Comparison of ENCODE assay signal across 18 cellular contexts in genomic region chr16:69243479-69243878, GRCh38. TPM values are rescaled to one million over a fixed set of nuclear protein-coding genes. Genes with fewer than 3 reads are reported as not detected.
DNase-seq lines count a peak whose midpoint lies in the region; ATAC-seq and TF ChIP-seq lines count a peak whose summit lies in the region.
"Had no signal": no experiment of that assay in that cellular context is flagged by ENCODE, and none has a peak within 500 bp of the region (broad histone marks: within the 10 kb centered on the region; RNA-seq: fewer than 3 reads in every experiment).

No MANE protein-coding gene starts in this region.

- ATAC-seq in SK-N-SH treated with all-trans-retinoic acid at 6 μM for 48 hours = peak; percentile 95
- ATAC-seq: activated CD8-positive, alpha-beta T cell treated with anti-CD3 and anti-CD28 coated beads, Interleukin-2, amount 10 ng/mL, durations not matched to agents 7 days and 5 days; psoas muscle had no signal

- H3K9me3 ChIP-seq in ovary = no peaks in the 10 kb centered on the region
- H3K9me3 ChIP-seq: psoas muscle, stomach had no signal

- intact Hi-C loops in ovary (cut with DNase I) = no loop called here

- TF ChIP-seq CTCF in ovary (IDR thresholded peaks at IDR 0.05) = no peak

- H3K36me3 ChIP-seq in ovary = no peaks in the 10 kb centered on the region

- no peak overlapping the region for H3K27ac ChIP-seq in ovary
- H3K27ac ChIP-seq: C4-2B, coronary artery, psoas muscle, stomach had no signal

- H3K4me3 ChIP-seq in ovary = no peak overlapping the region
- H3K4me3 ChIP-seq: coronary artery, psoas muscle, stomach had no signal

- no peaks in the 10 kb centered on the region for H3K27me3 ChIP-seq in ovary
- H3K27me3 ChIP-seq: stomach had no signal

- in situ Hi-C loops in KBM-7 (cut with MboI; ENCODE audit: low pct_unique_long_range_greater_than_20kb, low sequenced_read_pairs) = no loop called here

- peaks cover 6% of the 10 kb centered on the region for H3K4me1 ChIP-seq in ovary (ENCODE audit: insufficient read depth)

- TF ChIP-seq POLR2A in ovary (IDR thresholded peaks at IDR 0.05) = no peak

- TF ChIP-seq EP300 in ovary (IDR thresholded peaks at IDR 0.05) = no peak

- 50 to 60% (median 57%) methylated on average over 2 of the region's 2 CpGs for WGBS in ovary, 3 donors

- DNase-seq in GM03348 (ENCODE audit: low spot score) (peak; percentile 37), fibroblast of peridontal ligament (ENCODE audit: extremely low read depth) (peak; percentile 92), smooth muscle cell of the brain vasculature (ENCODE audit: low read depth, low spot score) (peak; percentile 65), ovary (no peak), Kasumi-1 (lab: John Stamatoyannopoulos, UW) (no peak), KBM-7 (no peak)
- DNase-seq: activated CD8-positive, alpha-beta T cell treated with anti-CD3 and anti-CD28 coated beads, Interleukin-2, amount 10 ng/mL, durations not matched to agents 7 days and 5 days; DND-41; GOT3; hypothalamus; NCI-H2081; NCI-H82; psoas muscle; stimulated activated CD4-positive, alpha-beta T cell treated with anti-CD3 and anti-CD28 coated beads, Interleukin-15, amount 100 ng/mL, for 24 hours; stomach had no signal

TF ChIP-seq in SK-N-SH treated with all-trans-retinoic acid at 6 μM for 48 hours, 23 proteins besides CTCF, POLR2A, EP300 and RAD21:
- TF ChIP-seq TCF4 (CRISPR knock-in tag; IDR thresholded peaks at IDR 0.05; ENCODE audit: borderline replicate concordance) (no peak), CREB5 (CRISPR knock-in tag; IDR thresholded peaks at IDR 0.05; ENCODE audit: low read depth) (no peak), ZNF565 (CRISPR knock-in tag; conservative IDR thresholded peaks at IDR 0.05; ENCODE audit: low read depth) (no peak), ISL1 (CRISPR knock-in tag; IDR thresholded peaks at IDR 0.05) (no peak), OSR1 (CRISPR knock-in tag; IDR thresholded peaks at IDR 0.05) (no peak), CSRNP3 (CRISPR knock-in tag; IDR thresholded peaks at IDR 0.05) (no peak), TOX (CRISPR knock-in tag; IDR thresholded peaks at IDR 0.05; ENCODE audit: borderline replicate concordance) (no peak), ZC3H10 (CRISPR knock-in tag; IDR thresholded peaks at IDR 0.05) (no peak), RARB (CRISPR knock-in tag; IDR thresholded peaks at IDR 0.05) (no peak), ARNTL (CRISPR knock-in tag; IDR thresholded peaks at IDR 0.05; ENCODE audit: borderline replicate concordance, low read depth) (no peak), PATZ1 (CRISPR knock-in tag; IDR thresholded peaks at IDR 0.05; ENCODE audit: borderline replicate concordance) (no peak), POU6F1 (CRISPR knock-in tag; IDR thresholded peaks at IDR 0.05; ENCODE audit: borderline replicate concordance, low read depth) (no peak), ZNF8 (CRISPR knock-in tag; IDR thresholded peaks at IDR 0.05) (no peak), ESRRG (CRISPR knock-in tag; IDR thresholded peaks at IDR 0.05) (no peak), CSDC2 (CRISPR knock-in tag; IDR thresholded peaks at IDR 0.05) (no peak)

RNA-seq across cellular contexts. Expression of gene SNTB2, which starts 56.5 kb away (rescaled TPM):
- total RNA-seq in ovary = 10 to 100 TPM; 15.1 to 51.8 (median 38.4) TPM
- polyA plus RNA-seq in ovary = 10 to 100 TPM in 1 of 2 donors, 1 to 10 TPM in 1; 9.4 to 21.2 TPM

Comparison
In these comparisons a context has a peak if more than half of its experiments do, and no peak if none do; other contexts are left out.
1. DNase-seq: peak in GM03348 (single experiment), fibroblast of peridontal ligament (single experiment) and smooth muscle cell of the brain vasculature (single experiment); none in ovary (0 of 5), Kasumi-1 (0 of 2) and KBM-7 (single experiment).